ENCODE assay signal across 19 cellular contexts in the genomic region with DNA sequence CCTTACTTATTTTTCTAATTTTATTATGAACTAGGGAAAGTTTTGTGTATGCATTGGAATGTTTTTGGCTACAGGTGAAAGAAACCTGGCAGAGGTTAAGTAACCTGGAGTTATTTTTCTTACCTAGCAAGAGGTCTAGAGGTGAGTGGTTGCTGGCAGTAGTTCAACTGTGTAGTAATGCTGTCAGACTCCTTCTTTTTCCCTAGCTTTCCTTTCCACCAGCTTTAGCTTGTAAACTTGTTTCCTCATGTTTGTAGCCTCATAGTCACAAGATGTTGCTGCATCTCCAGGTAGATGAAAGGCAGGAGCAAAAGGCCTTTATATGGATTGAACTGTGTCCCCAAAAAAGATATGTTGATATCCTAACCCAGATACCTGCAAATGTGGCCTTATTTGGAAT.
A peak's percentile ranks its signal among the peaks of the same experiment; 100 is the strongest.
DNase-seq lines count a peak whose midpoint lies in the region; ATAC-seq and TF ChIP-seq lines count a peak whose summit lies in the region.
"Had no signal": no experiment of that assay in that cellular context is flagged by ENCODE, and none has a peak within 500 bp of the region (broad histone marks: within the 10 kb centered on the region; RNA-seq: fewer than 3 reads in every experiment).

No MANE protein-coding gene starts in this region.

- H3K4me2 ChIP-seq in hepatocyte = no peak overlapping the region
- H3K4me2 ChIP-seq: BLaER1 had no signal

- H3K4me3 Mint-ChIP-seq in T-cell = no peak overlapping the region
- H3K4me3 Mint-ChIP-seq: activated B cell treated with CpG ODN at 0.5 μM for 24 hours, neural crest cell had no signal

- H3K9me2 ChIP-seq in hepatocyte (replicated peaks; ENCODE audit: insufficient read depth) = no peaks in the 10 kb centered on the region

- H4K20me1 ChIP-seq in hepatocyte (ENCODE audit: insufficient read depth, poor library complexity, severe bottlenecking) = no peaks in the 10 kb centered on the region
- H4K20me1 ChIP-seq: BLaER1 had no signal

- H3K36me3 ChIP-seq in hepatocyte (replicated peaks; ENCODE audit: insufficient read depth, low read depth) (no peaks in the 10 kb centered on the region), stomach (no peaks in the 10 kb centered on the region)
- H3K36me3 ChIP-seq: adrenal gland, BLaER1, suprapubic skin had no signal

- CTCF ChIA-PET in T-cell (lab: Charles Lee) = no interaction called here

- TF ChIP-seq POLR2A in stomach (IDR thresholded peaks at IDR 0.05) = no peak

- DNase-seq in DMS53 (lab: John Stamatoyannopoulos, UW) (peak; percentile 26), DMS53 treated with DMSO at 0.1 percent for 48 hours (lab: John Stamatoyannopoulos, UW; ENCODE audit: unreplicated experiment) (no peak), T-cell (no peak), hepatocyte (ENCODE audit: low spot score) (peak; percentile 19), stomach (peak; percentile 44), SW480 (ENCODE audit: low spot score) (no peak)
- DNase-seq: 8988T; activated B cell treated with CpG ODN at 0.5 μM for 24 hours; adrenal gland; central memory CD4-positive, alpha-beta T cell; effector memory CD4-positive, alpha-beta T cell; NCI-H1436; stimulated activated CD8-positive, alpha-beta memory T cell treated with anti-CD3 and anti-CD28 coated beads, Interleukin-4, amount 100 ng/mL, for 48 hours; T-helper 2 cell had no signal

- ATAC-seq in T-cell (replicated peaks in 1 of 4) = no peak
- no peak for ATAC-seq in GM21786 (IDR thresholded peaks at IDR 0.05; ENCODE audit: unreplicated experiment)
- ATAC-seq in GM19023 (IDR thresholded peaks at IDR 0.05; ENCODE audit: unreplicated experiment) = no peak

- TF ChIP-seq EP300 in stomach (IDR thresholded peaks at IDR 0.05) = no peak

- H3K9me3 ChIP-seq in hepatocyte (ENCODE audit: low read depth) = no peaks in the 10 kb centered on the region
- H3K9me3 ChIP-seq in stomach = no peaks in the 10 kb centered on the region
- H3K9me3 ChIP-seq: adrenal gland, BLaER1, suprapubic skin had no signal

- H3K27ac ChIP-seq in hepatocyte (no peak overlapping the region), stomach (peak overlapping the region in 1 of 5 donors; percentile 16)
- H3K27ac ChIP-seq: adrenal gland, BLaER1, suprapubic skin had no signal

- H3K4me1 ChIP-seq in hepatocyte (ENCODE audit: insufficient read depth) (peaks cover 10% of the 10 kb centered on the region), stomach (peaks cover 0 to 17% (median 8%) of the 10 kb centered on the region in 4 donors)
- H3K4me1 ChIP-seq: BLaER1, suprapubic skin had no signal

- no peaks in the 10 kb centered on the region for H3K9me3 Mint-ChIP-seq in T-cell
- H3K9me3 Mint-ChIP-seq: activated B cell treated with CpG ODN at 0.5 μM for 24 hours, neural crest cell had no signal

- H3K27me3 ChIP-seq in hepatocyte (no peaks in the 10 kb centered on the region), stomach (no peaks in the 10 kb centered on the region)
- H3K27me3 ChIP-seq: adrenal gland, BLaER1, suprapubic skin had no signal

- TF ChIP-seq CTCF in hepatocyte (IDR thresholded peaks at IDR 0.05; ENCODE audit: poor library complexity) = no peak
- no peak for TF ChIP-seq CTCF in stomach (IDR thresholded peaks at IDR 0.05)

- no peak overlapping the region for H2AFZ ChIP-seq in hepatocyte

- peaks cover 61 to 73% (median 63%) of the 10 kb centered on the region in 3 donors for H3K4me1 Mint-ChIP-seq in T-cell

- peak overlapping the region; percentile 13 to 42 for H3K27ac Mint-ChIP-seq in T-cell
- H3K27ac Mint-ChIP-seq: activated B cell treated with CpG ODN at 0.5 μM for 24 hours had no signal

- no peaks in the 10 kb centered on the region for H3K27me3 Mint-ChIP-seq in T-cell
- H3K27me3 Mint-ChIP-seq: activated B cell treated with CpG ODN at 0.5 μM for 24 hours had no signal

- no peaks in the 10 kb centered on the region for H3K79me2 ChIP-seq in hepatocyte

- H3K4me3 ChIP-seq in hepatocyte (no peak overlapping the region), stomach (no peak overlapping the region)
- H3K4me3 ChIP-seq: adrenal gland, BLaER1, suprapubic skin had no signal

- peaks cover 66% of the 10 kb centered on the region for H3K36me3 Mint-ChIP-seq in T-cell

- POLR2A ChIA-PET in T-cell (lab: Charles Lee) = interaction anchor here in 1 of 2 donors (0.6 kb wide), 1 partner anchor 14 kb away, joined by 9 read pairs; no protein-coding TSS in a partner anchor

- intact Hi-C loops in stomach (cut with DNase I; ENCODE audit: low total_unique reads) = no loop called here

Comparison
In these comparisons a context has a peak if more than half of its experiments do, and no peak if none do; other contexts are left out.
1. DNase-seq: peak in DMS53 (single experiment), hepatocyte (single experiment) and stomach (single experiment); none in DMS53 treated with DMSO at 0.1 percent for 48 hours (single experiment), T-cell (0 of 34) and SW480 (single experiment).